22 cellular contexts compared by ENCODE assay signal in genomic region chr11:23134627-23135026, GRCh38.
DNase-seq lines count a peak whose midpoint lies in the region; ATAC-seq, FAIRE-seq and TF ChIP-seq lines count a peak whose summit lies in the region.
"Had no signal": no experiment of that assay in that cellular context is flagged by ENCODE, and none has a peak within 500 bp of the region (broad histone marks: within the 10 kb centered on the region; RNA-seq: fewer than 3 reads in every experiment).

No MANE protein-coding gene starts in this region.

- H3K9me3 Mint-ChIP-seq in stimulated activated effector memory CD8-positive, alpha-beta T cell treated with anti-CD3 and anti-CD28 coated beads, Interleukin-12 subunit alpha, Interleukin-12 subunit beta, amount 100 ng/mL, for 72 hours: peaks cover 27% of the 10 kb centered on the region
- peaks cover 4% of the 10 kb centered on the region for H3K9me3 Mint-ChIP-seq in type B pancreatic cell

- no peak overlapping the region for H3K4me2 ChIP-seq in trophoblast cell (ENCODE audit: low read length)
- H3K4me2 ChIP-seq: BLaER1 had no signal

- no peak for FAIRE-seq in kidney (lab: Jason Lieb, UNC)
- FAIRE-seq: GM12878, GM19239, H1 had no signal

- no peak overlapping the region for H3K23ac ChIP-seq in trophoblast cell (ENCODE audit: low read length)

- no peak overlapping the region for H4K8ac ChIP-seq in trophoblast cell (ENCODE audit: low read depth, low read length)

- H3K27ac Mint-ChIP-seq in stimulated activated effector memory CD8-positive, alpha-beta T cell treated with anti-CD3 and anti-CD28 coated beads, Interleukin-12 subunit alpha, Interleukin-12 subunit beta, amount 100 ng/mL, for 72 hours: no peak overlapping the region
- no peak overlapping the region for H3K27ac Mint-ChIP-seq in type B pancreatic cell
- H3K27ac Mint-ChIP-seq: B cell; CD4-positive, CD25-positive, alpha-beta regulatory T cell; CD8-positive, alpha-beta T cell had no signal

- H4K91ac ChIP-seq in trophoblast cell (ENCODE audit: low read depth, low read length): no peak overlapping the region

- H3K79me2 ChIP-seq in trophoblast cell (ENCODE audit: control insufficient read depth, insufficient read depth, low read length, poor library complexity): no peaks in the 10 kb centered on the region

- no peaks in the 10 kb centered on the region for H3K36me3 Mint-ChIP-seq in stimulated activated effector memory CD8-positive, alpha-beta T cell treated with anti-CD3 and anti-CD28 coated beads, Interleukin-12 subunit alpha, Interleukin-12 subunit beta, amount 100 ng/mL, for 72 hours
- no peaks in the 10 kb centered on the region for H3K36me3 Mint-ChIP-seq in type B pancreatic cell
- H3K36me3 Mint-ChIP-seq: CD4-positive, CD25-positive, alpha-beta regulatory T cell; CD8-positive, alpha-beta T cell had no signal

- H3K4ac ChIP-seq in trophoblast cell (ENCODE audit: low read depth, low read length): no peak overlapping the region

- H3K4me3 Mint-ChIP-seq in stimulated activated effector memory CD8-positive, alpha-beta T cell treated with anti-CD3 and anti-CD28 coated beads, Interleukin-12 subunit alpha, Interleukin-12 subunit beta, amount 100 ng/mL, for 72 hours: no peak overlapping the region
- no peak overlapping the region for H3K4me3 Mint-ChIP-seq in type B pancreatic cell
- H3K4me3 Mint-ChIP-seq: B cell; CD4-positive, CD25-positive, alpha-beta regulatory T cell; CD8-positive, alpha-beta T cell had no signal

- peak; percentile 49 for DNase-seq in kidney
- no peak for DNase-seq in trophoblast cell
- DNase-seq in stimulated activated effector memory CD8-positive, alpha-beta T cell treated with anti-CD3 and anti-CD28 coated beads, Interleukin-12 subunit alpha, Interleukin-12 subunit beta, amount 100 ng/mL, for 72 hours (ENCODE audit: low spot score in 2 of 2): no peak
- DNase-seq in superior temporal gyrus (ENCODE audit: extremely low spot score): no peak
- DNase-seq in NCI-H446 treated with DMSO at 0.1 percent for 48 hours (lab: John Stamatoyannopoulos, UW): no peak
- no peak for DNase-seq in SHP77 (lab: John Stamatoyannopoulos, UW)
- no peak for DNase-seq in type B pancreatic cell (ENCODE audit: extremely low spot score, unreplicated experiment)
- DNase-seq: Caco-2; CD4-positive, CD25-positive, alpha-beta regulatory T cell; CD8-positive, alpha-beta T cell; DMS79; EL; GDM1; GM23248; H7 had no signal

- intact Hi-C loops in kidney (cut with DNase I): no loop called here

- H3K27ac ChIP-seq in kidney (ENCODE audit: low read depth in 2 of 2, low read length in 2 of 2): no peak overlapping the region
- H3K27ac ChIP-seq in trophoblast cell (ENCODE audit: low read depth, low read length): no peak overlapping the region
- H3K27ac ChIP-seq: BLaER1, C4-2B, GM23248 had no signal

- H3K9me3 ChIP-seq in kidney (ENCODE audit: control insufficient read depth in 1 of 2, low read length in 2 of 2): no peaks in the 10 kb centered on the region
- peaks cover 4% of the 10 kb centered on the region for H3K9me3 ChIP-seq in trophoblast cell (ENCODE audit: insufficient read depth, low read depth, low read length)
- H3K9me3 ChIP-seq: Caco-2 had no signal

- no peak overlapping the region for H2BK120ac ChIP-seq in trophoblast cell (ENCODE audit: insufficient read depth, low read length, poor library complexity)

- H3K9ac ChIP-seq in kidney (ENCODE audit: low read length in 2 of 2) (no peak overlapping the region), trophoblast cell (ENCODE audit: low read length) (no peak overlapping the region)
- H3K9ac ChIP-seq: BLaER1, GM23248 had no signal

- H3K27me3 ChIP-seq in trophoblast cell (ENCODE audit: insufficient read depth, low read length): no peaks in the 10 kb centered on the region
- H3K27me3 ChIP-seq: BLaER1 had no signal

- H2BK12ac ChIP-seq in trophoblast cell (ENCODE audit: low read length): no peak overlapping the region

- no peak overlapping the region for H2AK5ac ChIP-seq in trophoblast cell (ENCODE audit: low read length)

- ATAC-seq in stimulated activated effector memory CD8-positive, alpha-beta T cell treated with anti-CD3 and anti-CD28 coated beads, Interleukin-12 subunit alpha, Interleukin-12 subunit beta, amount 100 ng/mL, for 72 hours: peak; percentile 11
- ATAC-seq: CD8-positive, alpha-beta T cell; GM12878; HCT116 had no signal

- peak overlapping the region; percentile 40 for H4K12ac ChIP-seq in trophoblast cell (ENCODE audit: low read depth, low read length)

- H3K36me3 ChIP-seq in kidney (ENCODE audit: control insufficient read depth in 1 of 2, insufficient read depth in 2 of 2, low read length in 2 of 2) (no peaks in the 10 kb centered on the region), trophoblast cell (ENCODE audit: control insufficient read depth in 1 of 2, insufficient read depth in 2 of 2, low read length in 2 of 2) (no peaks in the 10 kb centered on the region)
- H3K36me3 ChIP-seq: BLaER1 had no signal

- H3K4me3 ChIP-seq in kidney (ENCODE audit: low read length in 2 of 2) (no peak overlapping the region), trophoblast cell (ENCODE audit: low read depth, low read length) (peak overlapping the region; percentile 63)
- H3K4me3 ChIP-seq: BLaER1, GM12878, GM23248 had no signal

- H3K79me1 ChIP-seq in trophoblast cell (ENCODE audit: low read length): no peaks in the 10 kb centered on the region

- no peak overlapping the region for H3K14ac ChIP-seq in trophoblast cell (ENCODE audit: low read length)

- H2BK5ac ChIP-seq in trophoblast cell (ENCODE audit: low read depth, low read length, poor library complexity): no peak overlapping the region

- H3K4me1 ChIP-seq in kidney (ENCODE audit: control insufficient read depth in 1 of 2, insufficient read depth in 1 of 2, low read depth in 1 of 2, low read length in 2 of 2) (no peaks in the 10 kb centered on the region), trophoblast cell (ENCODE audit: control insufficient read depth in 1 of 2, insufficient read depth in 2 of 2, low read length in 2 of 2) (no peaks in the 10 kb centered on the region)
- H3K4me1 ChIP-seq: BLaER1, Caco-2 had no signal

- no peak overlapping the region for H3K18ac ChIP-seq in trophoblast cell (ENCODE audit: low read length)

- no CpG with 5 or more reads among the region's 3 CpGs for WGBS in trophoblast cell (ENCODE audit: extremely low coverage, insufficient coverage, insufficient read length)

- no peak overlapping the region for H2AFZ ChIP-seq in trophoblast cell (ENCODE audit: insufficient read depth, low read length, poor library complexity)
- H2AFZ ChIP-seq: GM23248 had no signal

- no peaks in the 10 kb centered on the region for H3K4me1 Mint-ChIP-seq in stimulated activated effector memory CD8-positive, alpha-beta T cell treated with anti-CD3 and anti-CD28 coated beads, Interleukin-12 subunit alpha, Interleukin-12 subunit beta, amount 100 ng/mL, for 72 hours
- H3K4me1 Mint-ChIP-seq in type B pancreatic cell (ENCODE audit: unreplicated experiment): peaks cover 8% of the 10 kb centered on the region
- H3K4me1 Mint-ChIP-seq: B cell; CD4-positive, CD25-positive, alpha-beta regulatory T cell had no signal

- no peak for TF ChIP-seq CTCF in kidney (IDR thresholded peaks at IDR 0.05; ENCODE audit: borderline replicate concordance, extremely low read depth, insufficient read depth)
- no peak for TF ChIP-seq CTCF in type B pancreatic cell (conservative IDR thresholded peaks at IDR 0.05)

- no peaks in the 10 kb centered on the region for H3K27me3 Mint-ChIP-seq in type B pancreatic cell
- H3K27me3 Mint-ChIP-seq: B cell; CD4-positive, CD25-positive, alpha-beta regulatory T cell had no signal
